Comparison of ENCODE assay signal across 9 cellular contexts in the genomic region with DNA sequence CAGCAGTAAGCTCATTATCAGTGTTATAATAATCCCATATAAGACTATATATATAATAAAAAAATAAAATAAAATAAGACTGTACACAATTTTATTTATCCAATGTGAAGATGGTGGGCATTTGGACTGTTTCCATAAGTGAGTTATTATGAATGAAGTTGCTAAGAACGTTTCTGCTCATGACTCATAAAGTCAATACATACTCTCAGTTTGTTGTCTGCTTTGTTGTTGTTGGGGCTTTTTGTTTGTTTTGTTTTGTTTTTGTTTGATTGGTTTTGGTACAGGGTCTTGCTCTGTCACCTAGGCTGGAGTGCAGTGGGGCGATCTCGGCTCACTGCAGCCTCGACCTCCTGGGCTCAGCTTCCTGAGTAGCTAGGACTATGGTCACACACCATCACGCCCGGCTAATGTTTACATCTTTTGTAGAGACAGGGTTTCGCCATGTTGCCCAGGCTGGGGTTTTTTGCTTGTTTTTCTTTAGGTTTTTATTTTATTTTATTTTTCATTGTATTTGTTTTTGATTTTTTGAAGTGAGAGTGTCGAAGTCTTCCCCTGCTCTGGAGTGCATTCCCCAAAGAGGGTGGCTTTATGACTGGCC. TPM values are rescaled to one million over a fixed set of nuclear protein-coding genes. Genes with fewer than 3 reads are reported as not detected.
DNase-seq lines count a peak whose midpoint lies in the region; ATAC-seq lines count a peak whose summit lies in the region.
"Had no signal": no experiment of that assay in that cellular context is flagged by ENCODE, and none has a peak within 500 bp of the region (broad histone marks: within the 10 kb centered on the region; RNA-seq: fewer than 3 reads in every experiment).

No MANE protein-coding gene starts in this region.

- no peaks in the 10 kb centered on the region for H3K27me3 ChIP-seq in neuron (ENCODE audit: insufficient read depth, low read length)

- peak overlapping the region; percentile 44 for H3K4me3 ChIP-seq in neuron (ENCODE audit: low read length)

- H3K36me3 ChIP-seq in neuron (ENCODE audit: insufficient read depth, low read length) = no peaks in the 10 kb centered on the region

- H2AFZ ChIP-seq in neuron (ENCODE audit: low read depth, low read length) = no peak overlapping the region

- no peak overlapping the region for H3K27ac Mint-ChIP-seq in dendritic cell treated with granulocyte-macrophage colony-stimulating factor and Interleukin-4, amounts not matched to agents 40 ng/mL and 50 ng/mL, for 4 days

- no peaks in the 10 kb centered on the region for H3K9me3 Mint-ChIP-seq in dendritic cell treated with granulocyte-macrophage colony-stimulating factor and Interleukin-4, amounts not matched to agents 40 ng/mL and 50 ng/mL, for 4 days

- in situ Hi-C loops in Caki2 (cut with HindIII; ENCODE audit: low pct_unique_long_range_greater_than_20kb, low sequenced_read_pairs) = no loop called here

- intact Hi-C loops in dendritic cell treated with granulocyte-macrophage colony-stimulating factor and Interleukin-4, amounts not matched to agents 40 ng/mL and 50 ng/mL, for 4 days (cut with micrococcal nuclease) = loop anchor here (5.0 kb wide), 1 partner anchor 75 kb away; the partner anchor contains the start of gene TRIM52
- intact Hi-C loops in left cardiac atrium (cut with DNase I) = loop anchor here in 1 of 2 donors (5.0 kb wide), 1 partner anchor 75 kb away; the partner anchor contains the start of gene TRIM52

- H3K36me3 Mint-ChIP-seq in dendritic cell treated with granulocyte-macrophage colony-stimulating factor and Interleukin-4, amounts not matched to agents 40 ng/mL and 50 ng/mL, for 4 days (ENCODE audit: low read depth) = peaks cover 41% of the 10 kb centered on the region

- ATAC-seq in GM19328 (IDR thresholded peaks at IDR 0.05; ENCODE audit: unreplicated experiment) (no peak), HG02571 (IDR thresholded peaks at IDR 0.05; ENCODE audit: unreplicated experiment) (no peak), left cardiac atrium (no peak)

- H3K4me3 Mint-ChIP-seq in dendritic cell treated with granulocyte-macrophage colony-stimulating factor and Interleukin-4, amounts not matched to agents 40 ng/mL and 50 ng/mL, for 4 days = peak overlapping the region; percentile 99

- peak; percentile 81 for DNase-seq in Caki2 (ENCODE audit: low read depth)
- peak; percentile 60 for DNase-seq in NAMALWA (ENCODE audit: low spot score)
- DNase-seq in NCI-H2107 treated with DMSO at 0.1 percent for 48 hours (lab: John Stamatoyannopoulos, UW; ENCODE audit: unreplicated experiment) = no peak
- no peak for DNase-seq in left cardiac atrium
- DNase-seq: midbrain had no signal

- peaks cover 37% of the 10 kb centered on the region for H3K27me3 Mint-ChIP-seq in dendritic cell treated with granulocyte-macrophage colony-stimulating factor and Interleukin-4, amounts not matched to agents 40 ng/mL and 50 ng/mL, for 4 days

- no peaks in the 10 kb centered on the region for H3K9me3 ChIP-seq in neuron (ENCODE audit: low read length)

- peaks cover 22% of the 10 kb centered on the region for H3K4me1 ChIP-seq in neuron (ENCODE audit: insufficient read depth, low read length)

- H3K4me1 Mint-ChIP-seq in dendritic cell treated with granulocyte-macrophage colony-stimulating factor and Interleukin-4, amounts not matched to agents 40 ng/mL and 50 ng/mL, for 4 days (ENCODE audit: low read depth) = peaks cover 65% of the 10 kb centered on the region

RNA-seq across cellular contexts. Expression of gene TRIM7, which starts 18.0 kb away (rescaled TPM):
- 56.2 and 62.2 TPM in 2 replicates for total RNA-seq in Caki2 (2014; rRNA removed; shearing (Covaris generic); ENCODE audit: low replicate concordance)
- 1 to 10 TPM; 5.9 to 9.0 TPM for total RNA-seq in left cardiac atrium

RNA-seq across cellular contexts. Expression of gene TRIM41, which starts 36.1 kb away (rescaled TPM):
- 17.9 and 32.2 TPM in 2 replicates for total RNA-seq in Caki2 (2014; rRNA removed; shearing (Covaris generic); ENCODE audit: low replicate concordance)
- total RNA-seq in left cardiac atrium = 10 to 100 TPM; 17.1 to 19.1 TPM

RNA-seq across cellular contexts. Expression of gene OR2V2, which starts 39.6 kb away (rescaled TPM):
- total RNA-seq in Caki2 (2014; rRNA removed; shearing (Covaris generic); ENCODE audit: low replicate concordance) = not detected in 2 replicates
- not detected for total RNA-seq in left cardiac atrium

RNA-seq across cellular contexts. Expression of gene OR2V1, which starts 56.0 kb away (rescaled TPM):
- not detected in 2 replicates for total RNA-seq in Caki2 (2014; rRNA removed; shearing (Covaris generic); ENCODE audit: low replicate concordance)
- total RNA-seq in left cardiac atrium = not detected

RNA-seq across cellular contexts. Expression of gene RACK1, which starts 56.7 kb away (rescaled TPM):
- total RNA-seq in Caki2 (2014; rRNA removed; shearing (Covaris generic); ENCODE audit: low replicate concordance) = 4,377 and 4,541 TPM in 2 replicates
- total RNA-seq in left cardiac atrium = 100 to 1,000 TPM; 713 to 792 TPM

Comparison
In these comparisons a context has a peak if more than half of its experiments do, and no peak if none do; other contexts are left out.
1. DNase-seq: peak in Caki2 (single experiment) and NAMALWA (single experiment); none in NCI-H2107 treated with DMSO at 0.1 percent for 48 hours (single experiment) and left cardiac atrium (single experiment).